8 cellular contexts compared by ENCODE assay signal in genomic region chr15:31088041-31088440, GRCh38. TPM values are rescaled to one million over a fixed set of nuclear protein-coding genes. Genes with fewer than 3 reads are reported as not detected.
"Had no signal": no experiment of that assay in that cellular context is flagged by ENCODE, and none has a peak within 500 bp of the region (broad histone marks: within the 10 kb centered on the region; RNA-seq: fewer than 3 reads in every experiment).

No MANE protein-coding gene starts in this region.

RNA-seq across cellular contexts. Expression of gene TRPM1, which starts 13.5 kb away (rescaled TPM):
- total RNA-seq: LHCN-M2, MCF 10A, NCI-H460, OCI-LY7, PC-9, Right ventricle myocardium inferior, RPMI7951 had no signal
- polyA plus RNA-seq: SK-N-SH had no signal
